In the genomic region with DNA sequence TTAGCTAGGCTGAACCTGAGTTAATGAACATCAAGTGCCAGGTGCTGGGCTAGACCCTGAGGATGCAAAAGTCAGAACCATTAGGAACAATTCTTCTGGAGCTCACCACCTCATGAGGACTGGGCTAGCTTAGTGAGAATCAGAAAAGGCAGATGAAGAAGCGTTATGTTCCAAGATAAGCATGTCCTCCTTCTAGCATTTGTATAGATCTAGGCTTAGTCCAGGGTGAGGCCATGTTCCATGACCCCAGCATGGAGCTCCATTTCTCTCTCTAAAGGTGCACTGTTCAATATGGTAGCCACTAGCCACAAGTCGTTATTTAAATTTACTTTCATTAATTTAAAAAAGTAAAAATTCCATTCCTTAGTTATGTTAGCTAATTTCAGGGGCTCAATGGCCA, we compare ENCODE assay signal across 8 cellular contexts.
"Had no signal": no experiment of that assay in that cellular context is flagged by ENCODE, and none has a peak within 500 bp of the region (broad histone marks: within the 10 kb centered on the region; RNA-seq: fewer than 3 reads in every experiment).

No MANE protein-coding gene starts in this region.

- H3K4me2 ChIP-seq: KMS-11 had no signal

- H3K27ac Mint-ChIP-seq: IgD-negative memory B cell had no signal

- H3K4me3 Mint-ChIP-seq: IgD-negative memory B cell had no signal

- H3K27ac ChIP-seq: HL-60, KMS-11 had no signal

- H3K36me3 Mint-ChIP-seq: IgD-negative memory B cell had no signal

- H3K9ac ChIP-seq: KMS-11 had no signal

- FAIRE-seq: HepG2, HTR-8/SVneo had no signal

- DNase-seq: IMR-90, KBM-7, KG1 had no signal

- H3K4me1 Mint-ChIP-seq: IgD-negative memory B cell had no signal

- H3K9me3 Mint-ChIP-seq: IgD-negative memory B cell had no signal

- ATAC-seq: HepG2 had no signal
